13 cellular contexts compared by ENCODE assay signal in the genomic region with DNA sequence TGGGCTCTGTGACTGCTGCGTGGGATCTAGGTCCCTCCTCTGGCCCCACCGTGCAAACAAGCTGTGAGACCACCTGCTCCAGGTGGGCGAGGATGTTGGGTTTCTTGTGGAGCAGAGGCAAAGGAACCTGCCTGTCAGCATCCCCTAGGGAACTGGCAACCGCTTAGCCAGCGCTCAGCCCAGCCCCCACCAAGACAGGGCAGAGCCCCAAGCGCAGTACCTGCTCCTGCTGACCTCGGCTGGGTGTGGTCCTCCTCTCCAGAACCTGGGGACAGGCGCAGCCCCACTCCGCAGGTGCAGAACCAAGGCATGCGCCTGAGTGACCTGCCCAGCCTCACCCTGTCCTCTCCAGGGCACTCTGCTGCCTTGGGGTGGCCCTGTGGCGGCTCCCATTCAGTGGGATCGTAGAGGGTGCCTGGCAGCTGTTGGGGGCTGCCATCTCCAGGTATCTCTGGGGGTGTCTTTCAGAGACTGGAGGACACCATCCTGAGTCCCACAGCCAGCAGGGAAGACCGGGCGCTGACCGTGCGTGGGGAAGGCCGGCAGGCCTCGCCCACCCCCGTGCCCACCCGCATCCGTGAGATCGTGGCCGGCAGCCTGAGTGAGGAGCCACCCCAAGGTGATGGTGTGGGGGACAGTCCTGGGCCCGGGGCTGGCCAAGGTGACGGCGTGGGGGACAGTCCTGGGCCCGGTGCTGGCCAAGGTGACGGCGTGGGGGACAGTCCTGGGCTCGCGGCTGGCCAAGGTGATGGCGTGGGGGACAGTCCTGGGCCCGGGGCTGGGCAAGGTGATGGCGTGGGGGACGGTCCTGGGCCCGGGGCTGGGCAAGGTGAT. TPM values are rescaled to one million over a fixed set of nuclear protein-coding genes. Genes with fewer than 3 reads are reported as not detected.
DNase-seq lines count a peak whose midpoint lies in the region; ATAC-seq, FAIRE-seq and TF ChIP-seq lines count a peak whose summit lies in the region.
"Had no signal": no experiment of that assay in that cellular context is flagged by ENCODE, and none has a peak within 500 bp of the region (broad histone marks: within the 10 kb centered on the region; RNA-seq: fewer than 3 reads in every experiment).

No MANE protein-coding gene starts in this region.

- H3K36me3 ChIP-seq in body of pancreas (replicated peaks in 1 of 2; ENCODE audit: insufficient read depth in 1 of 2, low read depth in 2 of 2) (no peaks in the 10 kb centered on the region), kidney (ENCODE audit: control insufficient read depth in 1 of 2, insufficient read depth in 2 of 2, low read length in 2 of 2) (no peaks in the 10 kb centered on the region), suprapubic skin (no peaks in the 10 kb centered on the region)
- H3K36me3 ChIP-seq: tibial artery had no signal

- H3K9ac ChIP-seq in kidney (ENCODE audit: low read length in 2 of 2): no peak overlapping the region

- intact Hi-C loops in body of pancreas (cut with DNase I): no loop called here
- intact Hi-C loops in kidney (cut with DNase I): no loop called here

- no peak for TF ChIP-seq POLR2A in body of pancreas (IDR thresholded peaks at IDR 0.05)
- no peak for TF ChIP-seq POLR2A in suprapubic skin (IDR thresholded peaks at IDR 0.05)

- 86 to 87% methylated on average over 7 to 35 of the region's 36 CpGs for WGBS in body of pancreas, 2 donors
- WGBS in suprapubic skin: 84% methylated on average over 4 of the region's 36 CpGs

- H3K9me3 ChIP-seq in body of pancreas (no peaks in the 10 kb centered on the region), kidney (ENCODE audit: control insufficient read depth in 1 of 2, low read length in 2 of 2) (no peaks in the 10 kb centered on the region), suprapubic skin (no peaks in the 10 kb centered on the region)
- H3K9me3 ChIP-seq: tibial artery had no signal

- H3K4me1 ChIP-seq in body of pancreas (peaks cover 12% of the 10 kb centered on the region), kidney (ENCODE audit: control insufficient read depth in 1 of 2, insufficient read depth in 1 of 2, low read depth in 1 of 2, low read length in 2 of 2) (peaks cover 0 to 7% of the 10 kb centered on the region in 2 donors), suprapubic skin (peaks cover 77% of the 10 kb centered on the region)

- H3K27ac ChIP-seq in body of pancreas (no peak overlapping the region), kidney (ENCODE audit: low read depth in 2 of 2, low read length in 2 of 2) (no peak overlapping the region), suprapubic skin (no peak overlapping the region)

- no peak for FAIRE-seq in kidney (lab: Jason Lieb, UNC)

- ATAC-seq in body of pancreas: no peak

- H3K4me3 ChIP-seq in body of pancreas: no peak overlapping the region
- no peak overlapping the region for H3K4me3 ChIP-seq in kidney (ENCODE audit: low read length in 2 of 2)
- H3K4me3 ChIP-seq in suprapubic skin: no peak overlapping the region
- H3K4me3 ChIP-seq: tibial artery had no signal

- TF ChIP-seq CTCF in body of pancreas (IDR thresholded peaks at IDR 0.05) (no peak), kidney (IDR thresholded peaks at IDR 0.05; ENCODE audit: borderline replicate concordance, extremely low read depth, insufficient read depth) (no peak), suprapubic skin (IDR thresholded peaks at IDR 0.05) (no peak)

- no peak for TF ChIP-seq EP300 in suprapubic skin (IDR thresholded peaks at IDR 0.05)

- H3K27me3 ChIP-seq in body of pancreas (no peaks in the 10 kb centered on the region), suprapubic skin (peaks cover 16% of the 10 kb centered on the region)

- DNase-seq in activated effector memory CD4-positive, alpha-beta T cell treated with anti-CD3 and anti-CD28 coated beads, Interleukin-2, amount 50 U/mL, for 16 hours: peak; percentile 55
- no peak for DNase-seq in activated effector memory CD4-positive, alpha-beta T cell treated with Interleukin-2 at 50 U/mL for 16 hours
- DNase-seq in body of pancreas (peak; percentile 1 to 7 (median 4)), kidney (peak; percentile 74), suprapubic skin (ENCODE audit: low spot score in 2 of 2) (peak; percentile 54 to 79), anterior cingulate cortex (lab: John Stamatoyannopoulos, UW) (no peak), HPDE6-E6E7 (ENCODE audit: extremely low spot score) (no peak)
- DNase-seq in activated CD4-positive, alpha-beta T cell treated with anti-CD3 and anti-CD28 coated beads for 4 hours: no peak
- DNase-seq: central memory CD4-positive, alpha-beta T cell; NCI-H1092 had no signal

RNA-seq across cellular contexts. Expression of gene CROCC2, which starts 12.3 kb away (rescaled TPM):
- total RNA-seq in body of pancreas (under 1 TPM in 1 of 2 donors, not detected in 1; under 0.01 TPM), kidney (0.13 TPM), suprapubic skin (not detected)
- not detected for polyA plus RNA-seq in kidney (ENCODE audit: insufficient read depth, low read depth, low replicate concordance)
- polyA plus RNA-seq: AG04450 had no signal

RNA-seq across cellular contexts. Expression of gene MAB21L4, which starts 22.5 kb away (rescaled TPM):
- total RNA-seq in body of pancreas (under 1 TPM in 1 of 2 donors, not detected in 1; 0.26 TPM), kidney (6.1 TPM), suprapubic skin (10 to 100 TPM; 28.7 to 97.5 (median 69.2) TPM)
- polyA plus RNA-seq in kidney (ENCODE audit: insufficient read depth, low read depth, low replicate concordance): 28.5 TPM
- polyA plus RNA-seq: AG04450 had no signal

RNA-seq across cellular contexts. Expression of gene AGXT, which starts 49.9 kb away (rescaled TPM):
- 1 to 10 TPM in 1 of 2 donors, not detected in 1; 1.6 TPM for total RNA-seq in body of pancreas
- total RNA-seq in kidney: 0.09 TPM
- polyA plus RNA-seq in kidney (ENCODE audit: insufficient read depth, low read depth, low replicate concordance): 12.5 TPM
- under 1 TPM in 1 of 4 donors, not detected in 3; 0.80 TPM for total RNA-seq in suprapubic skin
- total RNA-seq: lower leg skin had no signal
- polyA plus RNA-seq: AG04450 had no signal

Comparison
In these comparisons a context has a peak if more than half of its experiments do, and no peak if none do; other contexts are left out.
1. DNase-seq: peak in activated effector memory CD4-positive, alpha-beta T cell treated with anti-CD3 and anti-CD28 coated beads, Interleukin-2, amount 50 U/mL, for 16 hours (single experiment), body of pancreas (4 of 4), kidney (single experiment) and suprapubic skin (2 of 2); none in activated effector memory CD4-positive, alpha-beta T cell treated with Interleukin-2 at 50 U/mL for 16 hours (single experiment), anterior cingulate cortex (0 of 58), HPDE6-E6E7 (single experiment) and activated CD4-positive, alpha-beta T cell treated with anti-CD3 and anti-CD28 coated beads for 4 hours (0 of 2).